8 cellular contexts compared by ENCODE assay signal in the genomic region with DNA sequence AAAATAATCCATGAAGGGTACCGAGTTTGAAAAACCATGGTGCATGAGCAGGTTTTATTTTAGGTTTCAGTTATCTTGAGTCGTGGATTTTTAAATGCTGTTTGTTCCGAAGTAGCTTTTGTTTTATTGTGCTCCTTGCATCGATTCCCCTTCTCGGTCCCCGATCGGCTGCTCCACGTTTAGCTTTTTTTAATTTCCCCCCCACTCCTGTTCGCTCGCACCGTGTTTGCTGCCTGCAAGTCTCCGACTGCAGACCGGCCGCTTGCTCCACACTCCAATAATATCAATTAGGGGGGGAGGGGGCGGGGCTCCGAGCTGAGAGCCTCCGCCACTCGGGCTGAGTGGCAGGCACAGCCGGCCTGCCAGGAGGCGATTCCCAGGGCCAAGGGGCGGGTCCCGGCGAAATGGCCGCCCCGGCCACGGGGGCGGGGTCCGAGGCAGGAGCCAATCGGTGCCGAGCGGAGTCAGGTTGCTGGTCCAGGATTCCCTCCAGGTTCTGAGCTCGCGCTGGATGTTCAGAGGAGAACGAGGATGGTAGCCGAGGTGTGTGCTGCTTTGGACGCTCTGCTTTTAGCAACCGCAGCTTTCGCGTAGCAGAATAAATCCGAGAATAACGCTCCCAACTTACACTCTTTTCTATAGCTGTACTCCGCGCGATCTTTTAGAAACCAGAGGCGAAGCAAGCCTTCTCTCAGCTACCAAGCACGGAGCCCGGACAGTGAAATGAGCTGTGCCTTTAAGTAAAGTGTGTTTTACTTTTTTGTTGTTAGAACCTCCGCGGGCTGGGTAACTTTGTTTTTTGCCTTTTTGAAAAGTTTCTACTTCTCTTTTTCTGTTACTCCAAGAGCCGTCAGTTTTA. TPM values are rescaled to one million over a fixed set of nuclear protein-coding genes. Genes with fewer than 3 reads are reported as not detected.
DNase-seq lines count a peak whose midpoint lies in the region; ATAC-seq, FAIRE-seq and TF ChIP-seq lines count a peak whose summit lies in the region.

A gene (minus strand): TSS at position 256 of the 859 bp plus-strand sequence. CDS start 218 bp downstream, at position 38.

- H3K4me1 Mint-ChIP-seq in brain, result peaks cover 37% of the 10 kb centered on the region

- intact Hi-C loops in PC-9 (cut with micrococcal nuclease; ENCODE audit: unreplicated experiment), result loop anchor here (5.0 kb wide), 1 partner anchor 607 kb away; no protein-coding TSS in a partner anchor
- intact Hi-C loops in posterior cingulate gyrus (cut with DNase I), result loop anchor here (5.0 to 10.0 kb wide), 3 partner anchors 382 to 835 kb away; no protein-coding TSS in a partner anchor

- H3K27me3 ChIP-seq in HUES64 (ENCODE audit: insufficient read depth, low read length) (peaks cover 55% of the 10 kb centered on the region), PC-9 (ENCODE audit: insufficient read depth, low read depth) (no peaks in the 10 kb centered on the region)

- peak within 1 kb of the TSS; percentile 97 for H3K4me3 ChIP-seq in HUES64 (ENCODE audit: low read length)
- H3K4me3 ChIP-seq in PC-9, result peak within 1 kb of the TSS; percentile 50

- no peaks in the 10 kb centered on the region for H3K36me3 Mint-ChIP-seq in brain

- no peaks in the 10 kb centered on the region for H4K20me1 ChIP-seq in PC-9 (ENCODE audit: insufficient read depth)

- ATAC-seq in GM21619 (IDR thresholded peaks at IDR 0.05; ENCODE audit: unreplicated experiment), result peak; percentile 90

- H3K4me1 ChIP-seq in HUES64 (ENCODE audit: insufficient read depth, low read length), result peaks cover 24% of the 10 kb centered on the region
- H3K4me1 ChIP-seq in PC-9 (replicated peaks; ENCODE audit: insufficient read depth), result no peaks in the 10 kb centered on the region

- peak within 1 kb of the TSS; percentile 81 for H3K4me2 ChIP-seq in PC-9

- BruUV-seq in PC-9 (replicated peaks; lab: Mats Ljungman, UMichigan), result TSS peak; percentile 22

- no peaks in the 10 kb centered on the region for H3F3A ChIP-seq in PC-9 (ENCODE audit: insufficient read depth, low read depth)

- DNase-seq in DMS79 (lab: John Stamatoyannopoulos, UW) (peak; percentile 36), PC-9 (peak; percentile 69 to 96), hippocampal formation (lab: John Stamatoyannopoulos, UW) (peak; percentile 95 to 96), posterior cingulate gyrus (peak; percentile 92 to 100 (median 96)), H54 (ENCODE audit: insufficient read length, low spot score) (no peak)

- CTCF ChIA-PET in PC-9 (lab: Charles Lee), result interaction anchor here (0.6 to 0.7 kb wide), 2 partner anchors 637 to 809 kb away, joined by 3 to 4 read pairs; no protein-coding TSS in a partner anchor

- H3K36me3 ChIP-seq in HUES64 (ENCODE audit: insufficient read depth, low read length) (no peaks in the 10 kb centered on the region), PC-9 (ENCODE audit: low read depth) (no peaks in the 10 kb centered on the region)

- no peaks in the 10 kb centered on the region for H3K9me2 ChIP-seq in PC-9 (ENCODE audit: insufficient read depth)

- peak within 1 kb of the TSS; percentile 88 to 98 (median 97) for H3K4me3 Mint-ChIP-seq in brain

- H3K9me3 ChIP-seq in HUES64 (ENCODE audit: insufficient read depth, low read depth, low read length) (no peaks in the 10 kb centered on the region), PC-9 (ENCODE audit: insufficient read depth, low read depth) (no peaks in the 10 kb centered on the region)

- H3K27ac ChIP-seq in HUES64 (ENCODE audit: low read depth, low read length) (peak within 1 kb of the TSS; percentile 76), PC-9 (no peak within 1 kb of the TSS)

- H3K27me3 Mint-ChIP-seq in brain, result peaks cover 39% of the 10 kb centered on the region

- H3K27ac Mint-ChIP-seq in brain, result peak within 1 kb of the TSS; percentile 86 to 97 (median 94)

- H3K79me2 ChIP-seq in PC-9 (ENCODE audit: low read depth), result no peaks in the 10 kb centered on the region

- H3K9ac ChIP-seq in HUES64 (ENCODE audit: low read depth, low read length), result peak within 1 kb of the TSS; percentile 86

- TF ChIP-seq CTCF in PC-9 (conservative IDR thresholded peaks at IDR 0.05), result no peak
- peak in 1 of 2 experiments; percentile 15 for TF ChIP-seq CTCF in brain (conservative IDR thresholded peaks at IDR 0.05)

- WGBS in HUES64, result under 1% methylated on average over 45 of the region's 50 CpGs

- no peak for TF ChIP-seq POLR2A in H54 (IDR thresholded peaks at IDR 0.05; ENCODE audit: low read depth, low read length)

- H3K9me3 Mint-ChIP-seq in brain, result peaks cover 0 to 3% (median 0%) of the 10 kb centered on the region in 5 experiments

- FAIRE-seq in H54 (lab: Jason Lieb, UNC), result no peak

- POLR2A ChIA-PET in PC-9 (lab: Charles Lee; ENCODE audit: unreplicated experiment), result interaction anchor here (0.6 to 0.9 kb wide), 5 partner anchors 440 to 640 kb away, joined by 3 to 6 read pairs (median 3); no protein-coding TSS in a partner anchor

- H2AFZ ChIP-seq in PC-9, result peak within 1 kb of the TSS; percentile 69

RNA-seq across cellular contexts. Expression of the gene that starts here (rescaled TPM):
- polyA plus RNA-seq in HUES64 (2013, experiment 1 of 2), result 15.3 TPM
- polyA plus RNA-seq in HUES64 (2013, experiment 2 of 2), result 23.1 TPM
- total RNA-seq in PC-9 (2021), result 0.57 and 1.0 TPM in 2 replicates
- polyA plus RNA-seq in brain (ENCODE audit: insufficient read depth, low read depth, low replicate concordance), result 5.8 TPM
